ENCODE assay signal across 15 cellular contexts in genomic region chr9:18060304-18060934, GRCh38.
DNase-seq lines count a peak whose midpoint lies in the region; ATAC-seq and TF ChIP-seq lines count a peak whose summit lies in the region.
"Had no signal": no experiment of that assay in that cellular context is flagged by ENCODE, and none has a peak within 500 bp of the region (broad histone marks: within the 10 kb centered on the region; RNA-seq: fewer than 3 reads in every experiment).

No MANE protein-coding gene starts in this region.

- H3K27me3 Mint-ChIP-seq in Calu3 (ENCODE audit: unreplicated experiment): no peaks in the 10 kb centered on the region
- H3K27me3 Mint-ChIP-seq in immature natural killer cell (ENCODE audit: low read depth in 3 of 3): no peaks in the 10 kb centered on the region
- H3K27me3 Mint-ChIP-seq: CD4-positive, alpha-beta T cell; stimulated activated naive CD8-positive, alpha-beta T cell treated with anti-CD3 and anti-CD28 coated beads, Interleukin-15, amount 100 ng/mL, for 72 hours; T-helper 17 cell had no signal

- H3K4me3 ChIP-seq in HFF-Myc (replicated peaks; ENCODE audit: low read depth, low read length): no peak overlapping the region

- ATAC-seq in left lobe of liver (peak; percentile 58), GM21381 (IDR thresholded peaks at IDR 0.05; ENCODE audit: unreplicated experiment) (no peak)
- ATAC-seq: activated CD8-positive, alpha-beta T cell treated with anti-CD3 and anti-CD28 coated beads, Interleukin-2, amount 10 ng/mL, durations not matched to agents 7 days and 5 days; stimulated activated naive CD8-positive, alpha-beta T cell treated with anti-CD3 and anti-CD28 coated beads, Interleukin-15, amount 100 ng/mL, for 72 hours; T-helper 17 cell had no signal

- H3K27ac Mint-ChIP-seq in Calu3 (ENCODE audit: unreplicated experiment) (no peak overlapping the region), immature natural killer cell (no peak overlapping the region)
- H3K27ac Mint-ChIP-seq: activated CD8-positive, alpha-beta T cell treated with anti-CD3 and anti-CD28 coated beads, Interleukin-2, amount 10 ng/mL, durations not matched to agents 7 days and 5 days; activated naive CD4-positive, alpha-beta T cell treated with anti-CD3 and anti-CD28 coated beads for 36 hours; CD4-positive, alpha-beta T cell; T-helper 17 cell had no signal

- BruUV-seq in Calu3 (replicated peaks; lab: Mats Ljungman, UMichigan): no TSS peak

- peak; percentile 18 for TF ChIP-seq CTCF in Calu3 (IDR thresholded peaks at IDR 0.05; ENCODE audit: unreplicated experiment)
- peak; percentile 10 for TF ChIP-seq CTCF in HFF-Myc (IDR thresholded peaks at IDR 0.05; ENCODE audit: low read depth, low read length, missing control alignments)
- TF ChIP-seq CTCF in VCaP (conservative IDR thresholded peaks at IDR 0.05): peak; percentile 43

- DNase-seq in Calu3 (no peak), HFF-Myc (ENCODE audit: extremely low read depth, low read depth) (no peak), left lobe of liver (ENCODE audit: low spot score) (no peak), NCI-H2029 (lab: John Stamatoyannopoulos, UW) (no peak), immature natural killer cell (no peak)
- no peak for DNase-seq in activated CD4-positive, alpha-beta T cell treated with anti-CD3 and anti-CD28 coated beads for 48 hours
- DNase-seq: activated CD8-positive, alpha-beta T cell treated with anti-CD3 and anti-CD28 coated beads, Interleukin-2, amount 10 ng/mL, durations not matched to agents 7 days and 5 days; activated naive CD4-positive, alpha-beta T cell treated with anti-CD3 and anti-CD28 coated beads for 36 hours; CD4-positive, alpha-beta T cell; NCI-H146; retina; stimulated activated naive CD8-positive, alpha-beta T cell treated with anti-CD3 and anti-CD28 coated beads, Interleukin-15, amount 100 ng/mL, for 72 hours; T-helper 17 cell had no signal

- intact Hi-C loops in Calu3 (cut with micrococcal nuclease; ENCODE audit: unreplicated experiment): loop anchor here (5.0 to 10.0 kb wide), 2 partner anchors 144 to 248 kb away; no protein-coding TSS in a partner anchor

- H3K27ac ChIP-seq in VCaP: no peak overlapping the region

- no peak overlapping the region for H3K4me3 Mint-ChIP-seq in Calu3 (ENCODE audit: low read depth, unreplicated experiment)
- no peak overlapping the region for H3K4me3 Mint-ChIP-seq in immature natural killer cell
- H3K4me3 Mint-ChIP-seq: activated CD8-positive, alpha-beta T cell treated with anti-CD3 and anti-CD28 coated beads, Interleukin-2, amount 10 ng/mL, durations not matched to agents 7 days and 5 days; activated naive CD4-positive, alpha-beta T cell treated with anti-CD3 and anti-CD28 coated beads for 36 hours; CD4-positive, alpha-beta T cell; stimulated activated naive CD8-positive, alpha-beta T cell treated with anti-CD3 and anti-CD28 coated beads, Interleukin-15, amount 100 ng/mL, for 72 hours; T-helper 17 cell had no signal

- no peaks in the 10 kb centered on the region for H3K9me3 Mint-ChIP-seq in Calu3 (ENCODE audit: low read depth, unreplicated experiment)
- peaks cover 1 to 16% (median 5%) of the 10 kb centered on the region in 6 donors for H3K9me3 Mint-ChIP-seq in immature natural killer cell
- H3K9me3 Mint-ChIP-seq: activated naive CD4-positive, alpha-beta T cell treated with anti-CD3 and anti-CD28 coated beads for 36 hours; CD4-positive, alpha-beta T cell had no signal

- H3K36me3 Mint-ChIP-seq in Calu3 (ENCODE audit: insufficient read depth, unreplicated experiment): peaks cover 5% of the 10 kb centered on the region
- no peaks in the 10 kb centered on the region for H3K36me3 Mint-ChIP-seq in immature natural killer cell

- peaks cover 10% of the 10 kb centered on the region for H3K4me1 Mint-ChIP-seq in Calu3 (ENCODE audit: low read depth, unreplicated experiment)
- H3K4me1 Mint-ChIP-seq in immature natural killer cell: no peaks in the 10 kb centered on the region
- H3K4me1 Mint-ChIP-seq: stimulated activated naive CD8-positive, alpha-beta T cell treated with anti-CD3 and anti-CD28 coated beads, Interleukin-15, amount 100 ng/mL, for 72 hours; T-helper 17 cell had no signal

- CTCF ChIA-PET in Calu3 (lab: Charles Lee): no interaction called here
